26 cellular contexts compared by ENCODE assay signal in the genomic region with DNA sequence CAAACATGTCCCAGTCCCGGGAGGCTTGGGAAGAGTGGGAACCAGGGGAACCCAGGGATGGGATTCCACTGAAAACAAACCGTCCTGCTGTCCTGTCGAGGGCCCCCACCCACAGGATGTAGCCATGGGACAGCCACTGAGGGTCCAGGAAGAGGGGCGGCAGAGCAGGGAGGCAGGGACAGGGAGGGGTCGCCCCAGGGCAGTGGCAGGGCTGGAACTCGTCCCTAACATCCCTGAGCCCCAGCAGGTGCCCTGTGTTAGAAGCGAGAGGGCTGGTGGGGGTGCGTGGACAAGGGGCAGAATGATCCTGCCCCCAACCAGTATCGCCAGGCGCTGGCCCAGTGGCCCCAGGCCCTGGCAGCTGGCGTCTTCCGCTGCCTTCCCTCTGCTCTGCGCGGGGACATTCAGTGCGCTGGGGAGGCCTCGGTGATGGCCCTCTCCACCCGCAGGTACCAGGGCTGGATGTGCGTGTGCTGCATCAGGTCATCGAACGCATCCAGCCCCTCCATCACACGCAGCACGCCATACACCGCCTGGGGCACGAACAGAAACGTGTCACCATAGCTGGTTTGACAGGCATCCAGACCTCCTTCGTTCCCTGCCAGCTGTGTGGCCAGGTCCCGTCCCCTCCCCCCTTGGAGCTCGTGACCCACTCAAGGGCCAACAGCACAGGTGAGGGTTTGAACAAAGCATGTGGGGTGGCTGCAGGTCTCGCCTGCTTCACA. TPM values are rescaled to one million over a fixed set of nuclear protein-coding genes. Genes with fewer than 3 reads are reported as not detected.
DNase-seq lines count a peak whose midpoint lies in the region; ATAC-seq and TF ChIP-seq lines count a peak whose summit lies in the region.
"Had no signal": no experiment of that assay in that cellular context is flagged by ENCODE, and none has a peak within 500 bp of the region (broad histone marks: within the 10 kb centered on the region; RNA-seq: fewer than 3 reads in every experiment).

No MANE protein-coding gene starts in this region.

- H3K36me3 Mint-ChIP-seq in CD14-positive monocyte: peaks cover 35 to 56% of the 10 kb centered on the region in 2 donors

- no peak overlapping the region for H3K27ac Mint-ChIP-seq in CD14-positive monocyte
- H3K27ac Mint-ChIP-seq: activated B cell treated with CpG ODN at 0.5 μM for 24 hours; activated naive CD8-positive, alpha-beta T cell treated with anti-CD3 and anti-CD28 coated beads, Interleukin-2, amount 10 ng/mL, durations not matched to agents 7 days and 5 days; nephron progenitor cell; progenitor cell of endocrine pancreas; stimulated activated effector memory CD8-positive, alpha-beta T cell treated with anti-CD3 and anti-CD28 coated beads, Interleukin-12 subunit alpha, Interleukin-12 subunit beta, amount 100 ng/mL, for 72 hours had no signal

- peaks cover 0 to 58% of the 10 kb centered on the region in 2 donors for H3K36me3 ChIP-seq in psoas muscle (ENCODE audit: insufficient read depth in 1 of 2, low read depth in 1 of 2)

- no peaks in the 10 kb centered on the region for H3K27me3 ChIP-seq in psoas muscle (ENCODE audit: insufficient read depth in 3 of 3, low read length in 2 of 3)
- H3K27me3 ChIP-seq: heart right ventricle, left lung had no signal

- in situ Hi-C loops in GM13976 (cut with MboI; ENCODE audit: low sequenced_read_pairs, unreplicated experiment): no loop called here

- no peaks in the 10 kb centered on the region for H3K9me3 Mint-ChIP-seq in CD14-positive monocyte
- H3K9me3 Mint-ChIP-seq: activated B cell treated with CpG ODN at 0.5 μM for 24 hours; activated naive CD8-positive, alpha-beta T cell treated with anti-CD3 and anti-CD28 coated beads, Interleukin-2, amount 10 ng/mL, durations not matched to agents 7 days and 5 days; nephron progenitor cell; stimulated activated effector memory CD8-positive, alpha-beta T cell treated with anti-CD3 and anti-CD28 coated beads, Interleukin-12 subunit alpha, Interleukin-12 subunit beta, amount 100 ng/mL, for 72 hours had no signal

- H3K4me1 Mint-ChIP-seq in CD14-positive monocyte: peaks cover 23% of the 10 kb centered on the region

- no peaks in the 10 kb centered on the region for H3K9me3 ChIP-seq in psoas muscle
- H3K9me3 ChIP-seq: heart right ventricle, left lung had no signal

- H3K4me3 Mint-ChIP-seq in CD14-positive monocyte: no peak overlapping the region
- H3K4me3 Mint-ChIP-seq: activated B cell treated with CpG ODN at 0.5 μM for 24 hours; activated naive CD8-positive, alpha-beta T cell treated with anti-CD3 and anti-CD28 coated beads, Interleukin-2, amount 10 ng/mL, durations not matched to agents 7 days and 5 days; nephron progenitor cell; stimulated activated effector memory CD8-positive, alpha-beta T cell treated with anti-CD3 and anti-CD28 coated beads, Interleukin-12 subunit alpha, Interleukin-12 subunit beta, amount 100 ng/mL, for 72 hours had no signal

- peaks cover 12% of the 10 kb centered on the region for H3K4me1 ChIP-seq in psoas muscle

- intact Hi-C loops in CD14-positive monocyte (cut with micrococcal nuclease) (no loop called here), left colon (cut with DNase I, micrococcal nuclease) (no loop called here), psoas muscle (cut with DNase I) (no loop called here)

- TF ChIP-seq CTCF in CD14-positive monocyte (IDR thresholded peaks at IDR 0.05) (no peak), psoas muscle (IDR thresholded peaks at IDR 0.05) (no peak), GM13976 (IDR thresholded peaks at IDR 0.05; ENCODE audit: borderline replicate concordance, control extremely low read depth, extremely low read depth, insufficient read depth, missing control alignments) (no peak)

- ATAC-seq in left colon: no peak
- peak in 1 of 4 donors; percentile 9 for ATAC-seq in psoas muscle
- ATAC-seq in HG02981 (IDR thresholded peaks at IDR 0.05; ENCODE audit: unreplicated experiment): no peak
- ATAC-seq in GM19455 (IDR thresholded peaks at IDR 0.05; ENCODE audit: unreplicated experiment): no peak
- ATAC-seq: HCT116; left lung; stimulated activated effector memory CD8-positive, alpha-beta T cell treated with anti-CD3 and anti-CD28 coated beads, Interleukin-12 subunit alpha, Interleukin-12 subunit beta, amount 100 ng/mL, for 72 hours had no signal

- peaks cover 2 to 6% (median 2%) of the 10 kb centered on the region in 3 donors for H3K27me3 Mint-ChIP-seq in CD14-positive monocyte (ENCODE audit: low read depth in 3 of 3)
- H3K27me3 Mint-ChIP-seq: activated B cell treated with CpG ODN at 0.5 μM for 24 hours; activated naive CD8-positive, alpha-beta T cell treated with anti-CD3 and anti-CD28 coated beads, Interleukin-2, amount 10 ng/mL, durations not matched to agents 7 days and 5 days had no signal

- H3K27ac ChIP-seq in psoas muscle: no peak overlapping the region
- H3K27ac ChIP-seq: epithelial cell of prostate, heart right ventricle, left lung had no signal

- WGBS in psoas muscle, 3 donors: 70 to 78% (median 73%) methylated on average over 27 to 29 of the region's 29 CpGs

- DNase-seq in CD14-positive monocyte (ENCODE audit: low spot score) (peak; percentile 31), RPMI8226 (peak; percentile 24), left colon (peak; percentile 2 to 21), psoas muscle (peak; percentile 9 to 54), GM13976 (ENCODE audit: low spot score) (no peak)
- DNase-seq: activated B cell treated with CpG ODN at 0.5 μM for 24 hours; activated CD4-positive, alpha-beta T cell treated with anti-CD3 and anti-CD28 coated beads, Interleukin-2, amount 50 U/mL, for 48 hours; activated naive CD8-positive, alpha-beta T cell treated with anti-CD3 and anti-CD28 coated beads, Interleukin-2, amount 10 ng/mL, durations not matched to agents 7 days and 5 days; C1 segment of cervical spinal cord; cerebellar nuclear complex; DND-41; NCI-H1092 treated with DMSO at 0.1 percent for 48 hours; NCI-H2029; NCI-H345; NCI-H774; nephron progenitor cell; small intestine; T-helper 9 cell had no signal

- H3K4me3 ChIP-seq in psoas muscle: no peak overlapping the region
- H3K4me3 ChIP-seq: heart right ventricle, left lung had no signal

RNA-seq across cellular contexts. Expression of a gene that starts 6.6 kb away (rescaled TPM):
- polyA plus RNA-seq in CD14-positive monocyte (10 to 100 TPM; 42.0 to 49.4 TPM), psoas muscle (100 to 1,000 TPM in 2 of 3 donors, 10 to 100 TPM in 1; 61.2 to 134 (median 119) TPM)
- total RNA-seq in left colon (100 to 1,000 TPM in 1 of 2 donors, 10 to 100 TPM in 1; 84.2 to 113 TPM), psoas muscle (100 to 1,000 TPM; 102 to 150 (median 116) TPM)

RNA-seq across cellular contexts. Expression of a gene that starts 28.4 kb away (rescaled TPM):
- polyA plus RNA-seq in CD14-positive monocyte (under 1 TPM in 1 of 2 donors, not detected in 1; 0.83 TPM), psoas muscle (under 1 TPM; 0.08 to 0.90 (median 0.69) TPM)
- total RNA-seq in left colon (100 to 1,000 TPM in 1 of 2 donors, 10 to 100 TPM in 1; 12.3 to 358 TPM), psoas muscle (1 to 10 TPM in 2 of 4 donors, under 1 TPM in 1, not detected in 1; 0.47 to 2.1 (median 1.4) TPM)
- total RNA-seq: activated B cell treated with CpG ODN at 0.5 μM for 24 hours; activated naive CD8-positive, alpha-beta T cell treated with anti-CD3 and anti-CD28 coated beads, Interleukin-2, amount 10 ng/mL, durations not matched to agents 7 days and 5 days; progenitor cell of endocrine pancreas had no signal

RNA-seq across cellular contexts. Expression of a gene that starts 39.2 kb away (rescaled TPM):
- 10 to 100 TPM; 51.5 to 54.5 TPM for polyA plus RNA-seq in CD14-positive monocyte
- 10 to 100 TPM; 35.6 to 50.5 TPM for total RNA-seq in left colon
- 10 to 100 TPM; 14.0 to 21.3 (median 17.8) TPM for total RNA-seq in psoas muscle
- 10 to 100 TPM; 23.1 to 36.2 (median 27.8) TPM for polyA plus RNA-seq in psoas muscle

RNA-seq across cellular contexts. Expression of a gene that starts 52.9 kb away (rescaled TPM):
- polyA plus RNA-seq in CD14-positive monocyte (1 to 10 TPM; 5.1 to 6.3 TPM), psoas muscle (10 to 100 TPM in 2 of 3 donors, 1 to 10 TPM in 1; 9.3 to 12.5 (median 10.6) TPM)
- total RNA-seq in left colon (10 to 100 TPM; 20.5 to 26.2 TPM), psoas muscle (10 to 100 TPM in 2 of 4 donors, 1 to 10 TPM in 2; 3.6 to 50.3 (median 20.5) TPM)

RNA-seq across cellular contexts. Expression of a gene that starts 53.8 kb away (rescaled TPM):
- polyA plus RNA-seq in CD14-positive monocyte (1 to 10 TPM; 4.6 to 5.6 TPM), psoas muscle (1 to 10 TPM; 4.2 to 8.0 (median 7.8) TPM)
- total RNA-seq in left colon (10 to 100 TPM in 1 of 2 donors, 1 to 10 TPM in 1; 10.0 to 10.5 TPM), psoas muscle (1 to 10 TPM; 5.9 to 8.7 (median 6.1) TPM)

Comparison
In these comparisons a context has a peak if more than half of its experiments do, and no peak if none do; other contexts are left out.
1. RNA of a gene that starts 28.4 kb away (total RNA-seq): 12.3 to 358 TPM in left colon; 0.47 to 2.1 TPM in psoas muscle; every median in the first group is over 4 times any median in the second.